ENCODE assay signal across 8 cellular contexts in the genomic region with DNA sequence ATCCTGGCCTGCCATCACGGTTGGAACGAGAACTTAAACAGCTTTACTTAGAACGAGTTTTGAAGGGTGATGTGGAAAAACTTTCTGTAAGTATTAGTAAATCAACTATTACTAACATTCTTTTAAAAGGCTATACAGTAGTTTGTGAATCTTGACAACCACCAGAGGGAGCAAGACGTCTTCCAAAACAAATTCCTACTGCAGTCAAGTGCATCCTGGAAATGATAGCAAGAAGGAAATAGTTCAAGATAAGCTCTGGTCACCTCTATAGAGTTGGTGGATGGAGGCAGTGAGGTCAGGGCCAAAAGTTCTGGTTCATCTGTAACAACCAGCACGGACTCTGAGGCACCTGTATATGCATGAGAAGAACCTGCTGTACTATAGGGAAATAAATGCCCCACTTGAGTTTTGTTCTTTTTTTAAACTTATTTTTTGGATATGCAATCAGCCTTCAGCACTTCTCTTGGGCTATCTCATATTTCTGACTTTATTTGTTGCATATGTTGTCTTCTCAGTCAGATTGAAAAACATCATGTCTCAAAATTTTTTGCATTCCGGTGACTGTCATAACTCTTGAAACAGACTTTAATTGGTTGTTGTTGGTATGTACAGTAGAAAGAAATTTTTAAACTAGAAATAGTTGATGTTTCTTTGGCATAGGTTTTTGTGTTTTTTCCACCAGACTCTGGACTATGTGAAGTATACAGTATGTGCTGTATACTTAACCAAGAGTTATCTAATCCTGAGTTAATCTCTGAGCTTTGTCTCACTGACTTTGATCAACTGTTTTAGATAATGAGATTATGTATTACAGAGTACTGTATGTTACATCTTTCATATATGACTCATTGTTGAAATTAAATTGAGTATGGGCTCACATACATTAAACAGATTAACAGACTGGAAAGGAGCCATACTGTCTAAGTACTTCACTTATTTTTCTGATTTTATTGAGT. TPM values are rescaled to one million over a fixed set of nuclear protein-coding genes. Genes with fewer than 3 reads are reported as not detected.
A peak's percentile ranks its signal among the peaks of the same experiment; 100 is the strongest.
DNase-seq lines count a peak whose midpoint lies in the region; ATAC-seq and TF ChIP-seq lines count a peak whose summit lies in the region.

No MANE protein-coding gene starts in this region.

- H3K9ac ChIP-seq in IMR-90 (ENCODE audit: low read depth, low read length): no peak overlapping the region
- no peak overlapping the region for H3K9ac ChIP-seq in PC-3 (ENCODE audit: low read length)

- intact Hi-C loops in IMR-90 (cut with micrococcal nuclease): loop anchor here (1.0 kb wide), 4 partner anchors 167 to 308 kb away; a partner anchor contains a TSS
- intact Hi-C loops in PC-3 (cut with micrococcal nuclease): loop anchor here (1.0 to 10.0 kb wide), 5 partner anchors 101 to 308 kb away; no protein-coding TSS in a partner anchor
- intact Hi-C loops in dorsolateral prefrontal cortex (cut with DNase I): loop anchor here (2.0 to 10.0 kb wide), 6 partner anchors 167 to 307 kb away; a partner anchor contains a TSS
- intact Hi-C loops in right lobe of liver (cut with DNase I): no loop called here
- intact Hi-C loops in upper lobe of right lung (cut with DNase I): no loop called here
- intact Hi-C loops in activated T-helper 1 cell treated with anti-CD3 and anti-CD28 coated beads, Interleukin-12 subunit alpha, Interleukin-12 subunit beta, Interleukin-2, Interleukin-4 antibody, amounts not matched to agents 30 ng/mL and 10 ng/mL and 1 ng/mL, durations not matched to agents 14 hours and 24 hours and 36 hours (cut with micrococcal nuclease): loop anchor here (1.0 to 10.0 kb wide), 5 partner anchors 35 to 308 kb away; a partner anchor contains a TSS

- H2AK5ac ChIP-seq in IMR-90 (ENCODE audit: low read depth, low read length): no peak overlapping the region

- peaks cover 21% of the 10 kb centered on the region for H3K36me3 ChIP-seq in IMR-90 (ENCODE audit: control insufficient read depth, insufficient read depth, low read length)
- peaks cover 42% of the 10 kb centered on the region for H3K36me3 ChIP-seq in PC-3 (ENCODE audit: low read depth, low read length)
- H3K36me3 ChIP-seq in right lobe of liver: peaks cover 0 to 23% (median 3%) of the 10 kb centered on the region in 4 donors
- H3K36me3 ChIP-seq in upper lobe of right lung: peaks cover 91% of the 10 kb centered on the region

- H3K4me2 ChIP-seq in IMR-90 (ENCODE audit: low read depth, low read length): no peak overlapping the region
- no peak overlapping the region for H3K4me2 ChIP-seq in PC-3 (ENCODE audit: low read length)

- H3K56ac ChIP-seq in IMR-90 (ENCODE audit: extremely low read depth, insufficient read depth, low read length): no peak overlapping the region

- H4K20me1 ChIP-seq in IMR-90 (ENCODE audit: insufficient read depth, low read length) (peaks cover 50% of the 10 kb centered on the region), PC-3 (ENCODE audit: low read length) (0 out of 2 replicates have a peak, but pooled peaks cover 6% of the 10 kb centered on the region)

- ATAC-seq in IMR-90 (ENCODE audit: low read depth): peak; percentile 83
- peak; percentile 70 for ATAC-seq in PC-3
- ATAC-seq in right lobe of liver: peak; percentile 81 to 94 (median 86)
- peak; percentile 92 for ATAC-seq in upper lobe of right lung
- no peak for ATAC-seq in HG03460 (IDR thresholded peaks at IDR 0.05; ENCODE audit: unreplicated experiment)

- H2AFZ ChIP-seq in IMR-90 (replicated peaks; ENCODE audit: low read length, poor library complexity) (no peak overlapping the region), PC-3 (ENCODE audit: low read length) (no peak overlapping the region)

- TF ChIP-seq CTCF in IMR-90 (conservative IDR thresholded peaks at IDR 0.05; ENCODE audit: low read depth, low read length) (peak; percentile 77), PC-3 (conservative IDR thresholded peaks at IDR 0.05; ENCODE audit: low read depth, low read length) (peak; percentile 88), dorsolateral prefrontal cortex (IDR thresholded peaks at IDR 0.05 in 54 of 56, conservative IDR thresholded peaks at IDR 0.05 in 2 of 56; ENCODE audit: low read depth in 1 of 56, partially characterized antibody in 56 of 56) (peak; percentile 63 to 92 (median 82)), right lobe of liver (IDR thresholded peaks at IDR 0.05) (peak; percentile 58 to 79 (median 70)), upper lobe of right lung (IDR thresholded peaks at IDR 0.05) (peak; percentile 73)

- dilution Hi-C loops in IMR-90 (cut with HindIII; ENCODE audit: low sequenced_read_pairs, unreplicated experiment): no loop called here

- peaks cover 21 to 56% of the 10 kb centered on the region in 2 experiments for H3K79me1 ChIP-seq in IMR-90 (ENCODE audit: low read depth in 1 of 2, low read length in 2 of 2)

- CTCF ChIA-PET in IMR-90 (lab: Yijun Ruan, JAX) (interaction anchor here (0.6 to 2.5 kb wide), 8 partner anchors 10 to 309 kb away, joined by 3 to 6 read pairs (median 5); no protein-coding TSS in a partner anchor), PC-3 (lab: Charles Lee) (interaction anchor here (0.6 to 0.8 kb wide), 7 partner anchors 45 to 277 kb away, joined by 3 to 5 read pairs (median 3); no protein-coding TSS in a partner anchor)

- no peak overlapping the region for H2BK20ac ChIP-seq in IMR-90 (ENCODE audit: low read depth, low read length)

- no peak overlapping the region for H3K23ac ChIP-seq in IMR-90 (ENCODE audit: low read depth, low read length)

- H3K4me1 ChIP-seq in IMR-90 (ENCODE audit: control insufficient read depth, insufficient read depth, low read length) (peaks cover 8% of the 10 kb centered on the region), PC-3 (ENCODE audit: insufficient read depth, low read length) (peaks cover 19% of the 10 kb centered on the region; the same call in 1 of the 2 replicates), right lobe of liver (peaks cover 0 to 4% (median 0%) of the 10 kb centered on the region in 4 donors), upper lobe of right lung (peaks cover 18% of the 10 kb centered on the region)

- DNase-seq in DMS79 treated with DMSO at 0.1 percent for 48 hours (lab: John Stamatoyannopoulos, UW) (peak; percentile 61), IMR-90 (peak; percentile 91), PC-3 (peak; percentile 74), dorsolateral prefrontal cortex (peak in 3 of 10 donors; percentile 9 to 50 (median 37)), right lobe of liver (no peak), upper lobe of right lung (no peak)
- no peak for DNase-seq in activated T-helper 1 cell treated with anti-CD3 and anti-CD28 coated beads, Interleukin-12 subunit alpha, Interleukin-12 subunit beta, Interleukin-2, Interleukin-4 antibody, amounts not matched to agents 30 ng/mL and 10 ng/mL and 1 ng/mL, durations not matched to agents 14 hours and 24 hours and 36 hours (ENCODE audit: low spot score)

- H3K27me3 Mint-ChIP-seq in activated T-helper 1 cell treated with anti-CD3 and anti-CD28 coated beads, Interleukin-12 subunit alpha, Interleukin-12 subunit beta, Interleukin-2, Interleukin-4 antibody, amounts not matched to agents 30 ng/mL and 10 ng/mL and 1 ng/mL, durations not matched to agents 14 hours and 24 hours and 36 hours (ENCODE audit: insufficient read depth): no peaks in the 10 kb centered on the region

- TF ChIP-seq POLR2A in IMR-90 (IDR thresholded peaks at IDR 0.05; ENCODE audit: low read depth, low read length) (0 out of 2 replicates have a peak, but pooled peaks have one; percentile 28), right lobe of liver (IDR thresholded peaks at IDR 0.05) (no peak)

- peaks cover 48% of the 10 kb centered on the region for H3K36me3 Mint-ChIP-seq in activated T-helper 1 cell treated with anti-CD3 and anti-CD28 coated beads, Interleukin-12 subunit alpha, Interleukin-12 subunit beta, Interleukin-2, Interleukin-4 antibody, amounts not matched to agents 30 ng/mL and 10 ng/mL and 1 ng/mL, durations not matched to agents 14 hours and 24 hours and 36 hours (ENCODE audit: low read depth)

- H3K9me3 Mint-ChIP-seq in activated T-helper 1 cell treated with anti-CD3 and anti-CD28 coated beads, Interleukin-12 subunit alpha, Interleukin-12 subunit beta, Interleukin-2, Interleukin-4 antibody, amounts not matched to agents 30 ng/mL and 10 ng/mL and 1 ng/mL, durations not matched to agents 14 hours and 24 hours and 36 hours: no peaks in the 10 kb centered on the region

- no peaks in the 10 kb centered on the region for H3K9me2 ChIP-seq in PC-3 (replicated peaks; ENCODE audit: low read length)

- BruUV-seq in IMR-90 (replicated peaks; lab: Mats Ljungman, UMichigan): no TSS peak
- no TSS peak for BruUV-seq in PC-3 (replicated peaks; lab: Mats Ljungman, UMichigan)

- POLR2A ChIA-PET in IMR-90 (lab: Charles Lee; ENCODE audit: unreplicated experiment) (no interaction called here), PC-3 (lab: Charles Lee; ENCODE audit: unreplicated experiment) (no interaction called here)

- H3K4me3 ChIP-seq in IMR-90 (ENCODE audit: insufficient read depth, low read depth, low read length): no peak overlapping the region
- H3K4me3 ChIP-seq in PC-3 (ENCODE audit: low read length): no peak overlapping the region
- H3K4me3 ChIP-seq in dorsolateral prefrontal cortex: no peak overlapping the region
- H3K4me3 ChIP-seq in right lobe of liver: no peak overlapping the region
- no peak overlapping the region for H3K4me3 ChIP-seq in upper lobe of right lung

- no peak overlapping the region for H4K91ac ChIP-seq in IMR-90 (ENCODE audit: insufficient read depth, low read depth, low read length)

- peaks cover 9% of the 10 kb centered on the region; the same call in 1 of the 2 replicates for H3K79me2 ChIP-seq in PC-3 (ENCODE audit: low read length)

- H3K14ac ChIP-seq in IMR-90 (replicated peaks; ENCODE audit: low read depth, low read length): no peak overlapping the region

- H2AK9ac ChIP-seq in IMR-90 (replicated peaks; ENCODE audit: low read depth, low read length, poor library complexity): no peak overlapping the region

- no peak overlapping the region for H3K27ac Mint-ChIP-seq in activated T-helper 1 cell treated with anti-CD3 and anti-CD28 coated beads, Interleukin-12 subunit alpha, Interleukin-12 subunit beta, Interleukin-2, Interleukin-4 antibody, amounts not matched to agents 30 ng/mL and 10 ng/mL and 1 ng/mL, durations not matched to agents 14 hours and 24 hours and 36 hours

- peaks cover 6% of the 10 kb centered on the region; the same call in 1 of the 2 replicates for H3K9me1 ChIP-seq in IMR-90 (ENCODE audit: insufficient read depth, low read length)

- no peak overlapping the region for H4K5ac ChIP-seq in IMR-90 (ENCODE audit: low read depth, low read length)

- peaks cover 17% of the 10 kb centered on the region for H3K4me1 Mint-ChIP-seq in activated T-helper 1 cell treated with anti-CD3 and anti-CD28 coated beads, Interleukin-12 subunit alpha, Interleukin-12 subunit beta, Interleukin-2, Interleukin-4 antibody, amounts not matched to agents 30 ng/mL and 10 ng/mL and 1 ng/mL, durations not matched to agents 14 hours and 24 hours and 36 hours (ENCODE audit: low read depth)

- no peak overlapping the region for H3K4me3 Mint-ChIP-seq in activated T-helper 1 cell treated with anti-CD3 and anti-CD28 coated beads, Interleukin-12 subunit alpha, Interleukin-12 subunit beta, Interleukin-2, Interleukin-4 antibody, amounts not matched to agents 30 ng/mL and 10 ng/mL and 1 ng/mL, durations not matched to agents 14 hours and 24 hours and 36 hours

- H3K27ac ChIP-seq in IMR-90 (ENCODE audit: insufficient read depth, low read length): no peak overlapping the region
- no peak overlapping the region for H3K27ac ChIP-seq in PC-3 (ENCODE audit: low read length)
- H3K27ac ChIP-seq in dorsolateral prefrontal cortex: no peak overlapping the region
- H3K27ac ChIP-seq in right lobe of liver: no peak overlapping the region
- no peak overlapping the region for H3K27ac ChIP-seq in upper lobe of right lung

- no peaks in the 10 kb centered on the region for H3F3A ChIP-seq in PC-3 (ENCODE audit: low read length, unreplicated experiment)

- H3K9me3 ChIP-seq in IMR-90 (ENCODE audit: control insufficient read depth, insufficient read depth, low read length) (no peaks in the 10 kb centered on the region), PC-3 (ENCODE audit: low read length) (no peaks in the 10 kb centered on the region), right lobe of liver (no peaks in the 10 kb centered on the region), upper lobe of right lung (no peaks in the 10 kb centered on the region)

- H3K27me3 ChIP-seq in IMR-90 (ENCODE audit: control insufficient read depth, insufficient read depth, low read length): no peaks in the 10 kb centered on the region
- H3K27me3 ChIP-seq in PC-3 (ENCODE audit: low read length): no peaks in the 10 kb centered on the region
- H3K27me3 ChIP-seq in dorsolateral prefrontal cortex: no peaks in the 10 kb centered on the region
- H3K27me3 ChIP-seq in right lobe of liver: no peaks in the 10 kb centered on the region
- no peaks in the 10 kb centered on the region for H3K27me3 ChIP-seq in upper lobe of right lung

- no peak overlapping the region for H3K18ac ChIP-seq in IMR-90 (ENCODE audit: low read depth, low read length)

- no peak overlapping the region for H2BK5ac ChIP-seq in IMR-90 (ENCODE audit: low read depth, low read length, poor library complexity, severe bottlenecking)

- no peak overlapping the region for H3K4ac ChIP-seq in IMR-90 (ENCODE audit: low read depth, low read length)

- TF ChIP-seq RAD21 in IMR-90 (IDR thresholded peaks at IDR 0.05; ENCODE audit: low read length): peak; percentile 87

- in situ Hi-C loops in IMR-90 (cut with MboI; ENCODE audit: low sequenced_read_pairs): loop anchor here (5.0 kb wide), 2 partner anchors 162 to 282 kb away; no protein-coding TSS in a partner anchor

- H2BK120ac ChIP-seq in IMR-90 (ENCODE audit: low read depth, low read length): no peak overlapping the region

- WGBS in IMR-90 (ENCODE audit: extremely low coverage in 2 of 2, insufficient read length in 1 of 2), 2 experiments: no CpG with 5 or more reads among the region's 6 CpGs
- WGBS in right lobe of liver (ENCODE audit: insufficient coverage, low coverage, low lambda C conversion rate, missing lambda C conversion rate): 32% methylated on average over 6 of the region's 6 CpGs

- H4K8ac ChIP-seq in IMR-90 (ENCODE audit: low read depth in 2 of 2, low read length in 2 of 2): no peak overlapping the region

- H2BK15ac ChIP-seq in IMR-90 (ENCODE audit: low read depth, low read length): no peak overlapping the region

RNA-seq across cellular contexts. Expression of a gene that starts 37.7 kb away (rescaled TPM):
- 205 and 224 TPM in 2 replicates for total RNA-seq in IMR-90 (2012; rRNA removed)
- polyA plus RNA-seq in IMR-90 (2012; rRNA removed): 98.9 and 141 TPM in 2 replicates
- polyA plus RNA-seq in IMR-90 (2012; cell fraction: cytosol; rRNA removed): 20.1 and 34.5 TPM in 2 replicates
- 2.4 and 26.8 TPM in 2 replicates for polyA plus RNA-seq in IMR-90 (2012; cell fraction: nucleus; rRNA removed; ENCODE audit: low replicate concordance)
- 56.7 and 67.2 TPM in 2 replicates for total RNA-seq in PC-3 (2014; rRNA removed)
- 100 to 1,000 TPM; 106 to 287 (median 213) TPM for total RNA-seq in dorsolateral prefrontal cortex
- 100 to 1,000 TPM in 1 of 6 experiments, 10 to 100 TPM in 5; 42.9 to 114 (median 69.8) TPM for total RNA-seq in right lobe of liver
- total RNA-seq in upper lobe of right lung: 236 TPM
- total RNA-seq in activated T-helper 1 cell treated with anti-CD3 and anti-CD28 coated beads, Interleukin-12 subunit alpha, Interleukin-12 subunit beta, Interleukin-2, Interleukin-4 antibody, amounts not matched to agents 30 ng/mL and 10 ng/mL and 1 ng/mL, durations not matched to agents 14 hours and 24 hours and 36 hours: 285 and 295 TPM in 2 replicates

Comparison
In these comparisons a context has a peak if more than half of its experiments do, and no peak if none do; other contexts are left out.
1. DNase-seq: peak in DMS79 treated with DMSO at 0.1 percent for 48 hours (single experiment), IMR-90 (single experiment) and PC-3 (single experiment); none in right lobe of liver (0 of 3), upper lobe of right lung (single experiment) and activated T-helper 1 cell treated with anti-CD3 and anti-CD28 coated beads, Interleukin-12 subunit alpha, Interleukin-12 subunit beta, Interleukin-2, Interleukin-4 antibody, amounts not matched to agents 30 ng/mL and 10 ng/mL and 1 ng/mL, durations not matched to agents 14 hours and 24 hours and 36 hours (single experiment).
2. intact Hi-C loops: an anchor here in IMR-90 (1.0 kb wide), PC-3 (1.0 to 10.0 kb wide), dorsolateral prefrontal cortex (2.0 to 10.0 kb wide) and activated T-helper 1 cell treated with anti-CD3 and anti-CD28 coated beads, Interleukin-12 subunit alpha, Interleukin-12 subunit beta, Interleukin-2, Interleukin-4 antibody, amounts not matched to agents 30 ng/mL and 10 ng/mL and 1 ng/mL, durations not matched to agents 14 hours and 24 hours and 36 hours (1.0 to 10.0 kb wide); none called in right lobe of liver and upper lobe of right lung.
3. Peak in every context shown above with its lines, with median percentiles within 50 percentile points of each other: CTCF ChIP-seq.